ENCODE assay signal across 1 cellular context in genomic region chr1:32741417-32742131, GRCh38.
A peak's percentile ranks its signal among the peaks of the same experiment; 100 is the strongest.
TF ChIP-seq lines count a peak whose summit lies in the region.

No MANE protein-coding gene starts in this region.

TF ChIP-seq in HEK293, 187 proteins besides CTCF, POLR2A, EP300 and RAD21 (continued from another document):
- TF ChIP-seq ZNF692 (tag by site-specific recombination; IDR thresholded peaks at IDR 0.05): peak; percentile 36; the same call in 1 of the 2 replicates
- TF ChIP-seq ZBTB11 (tag by site-specific recombination; conservative IDR thresholded peaks at IDR 0.05; ENCODE audit: low read depth): peak; percentile 61
- no peak for TF ChIP-seq ZNF391 (tag by site-specific recombination; IDR thresholded peaks at IDR 0.05; ENCODE audit: borderline replicate concordance, low read depth)
- no peak for TF ChIP-seq ZBTB1 (tag by site-specific recombination; IDR thresholded peaks at IDR 0.05)
- TF ChIP-seq, protein P1, sequence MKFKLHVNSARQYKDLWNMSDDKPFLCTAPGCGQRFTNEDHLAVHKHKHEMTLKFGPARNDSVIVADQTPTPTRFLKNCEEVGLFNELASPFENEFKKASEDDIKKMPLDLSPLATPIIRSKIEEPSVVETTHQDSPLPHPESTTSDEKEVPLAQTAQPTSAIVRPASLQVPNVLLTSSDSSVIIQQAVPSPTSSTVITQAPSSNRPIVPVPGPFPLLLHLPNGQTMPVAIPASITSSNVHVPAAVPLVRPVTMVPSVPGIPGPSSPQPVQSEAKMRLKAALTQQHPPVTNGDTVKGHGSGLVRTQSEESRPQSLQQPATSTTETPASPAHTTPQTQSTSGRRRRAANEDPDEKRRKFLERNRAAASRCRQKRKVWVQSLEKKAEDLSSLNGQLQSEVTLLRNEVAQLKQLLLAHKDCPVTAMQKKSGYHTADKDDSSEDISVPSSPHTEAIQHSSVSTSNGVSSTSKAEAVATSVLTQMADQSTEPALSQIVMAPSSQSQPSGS (tag by site-specific recombination; IDR thresholded peaks at IDR 0.05; ENCODE audit: low read depth): no peak
- TF ChIP-seq IKZF3 (tag by site-specific recombination; IDR thresholded peaks at IDR 0.05): peak; percentile 93
- TF ChIP-seq ZSCAN23 (tag by site-specific recombination; IDR thresholded peaks at IDR 0.05): no peak
- TF ChIP-seq, protein P2, sequence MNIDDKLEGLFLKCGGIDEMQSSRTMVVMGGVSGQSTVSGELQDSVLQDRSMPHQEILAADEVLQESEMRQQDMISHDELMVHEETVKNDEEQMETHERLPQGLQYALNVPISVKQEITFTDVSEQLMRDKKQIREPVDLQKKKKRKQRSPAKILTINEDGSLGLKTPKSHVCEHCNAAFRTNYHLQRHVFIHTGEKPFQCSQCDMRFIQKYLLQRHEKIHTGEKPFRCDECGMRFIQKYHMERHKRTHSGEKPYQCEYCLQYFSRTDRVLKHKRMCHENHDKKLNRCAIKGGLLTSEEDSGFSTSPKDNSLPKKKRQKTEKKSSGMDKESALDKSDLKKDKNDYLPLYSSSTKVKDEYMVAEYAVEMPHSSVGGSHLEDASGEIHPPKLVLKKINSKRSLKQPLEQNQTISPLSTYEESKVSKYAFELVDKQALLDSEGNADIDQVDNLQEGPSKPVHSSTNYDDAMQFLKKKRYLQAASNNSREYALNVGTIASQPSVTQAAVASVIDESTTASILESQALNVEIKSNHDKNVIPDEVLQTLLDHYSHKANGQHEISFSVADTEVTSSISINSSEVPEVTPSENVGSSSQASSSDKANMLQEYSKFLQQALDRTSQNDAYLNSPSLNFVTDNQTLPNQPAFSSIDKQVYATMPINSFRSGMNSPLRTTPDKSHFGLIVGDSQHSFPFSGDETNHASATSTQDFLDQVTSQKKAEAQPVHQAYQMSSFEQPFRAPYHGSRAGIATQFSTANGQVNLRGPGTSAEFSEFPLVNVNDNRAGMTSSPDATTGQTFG (tag by site-specific recombination; IDR thresholded peaks at IDR 0.05; ENCODE audit: borderline replicate concordance): no peak
- TF ChIP-seq ZNF302 (tag by site-specific recombination; IDR thresholded peaks at IDR 0.05; ENCODE audit: low read depth): no peak
- TF ChIP-seq ZEB2 (tag by site-specific recombination; IDR thresholded peaks at IDR 0.05): peak; percentile 51; the same call in 1 of the 2 replicates
- peak; percentile 43; the same call in 1 of the 2 replicates for TF ChIP-seq ZNF76 (tag by site-specific recombination; IDR thresholded peaks at IDR 0.05; ENCODE audit: borderline replicate concordance, low read depth)
- TF ChIP-seq GLIS1 (tag by site-specific recombination; IDR thresholded peaks at IDR 0.05): peak; percentile 97
- no peak for TF ChIP-seq ZNF239 (tag by site-specific recombination; IDR thresholded peaks at IDR 0.05)
- peak; percentile 60; the same call in 1 of the 2 replicates for TF ChIP-seq ZBTB10 (tag by site-specific recombination; IDR thresholded peaks at IDR 0.05)
- TF ChIP-seq, protein P3, sequence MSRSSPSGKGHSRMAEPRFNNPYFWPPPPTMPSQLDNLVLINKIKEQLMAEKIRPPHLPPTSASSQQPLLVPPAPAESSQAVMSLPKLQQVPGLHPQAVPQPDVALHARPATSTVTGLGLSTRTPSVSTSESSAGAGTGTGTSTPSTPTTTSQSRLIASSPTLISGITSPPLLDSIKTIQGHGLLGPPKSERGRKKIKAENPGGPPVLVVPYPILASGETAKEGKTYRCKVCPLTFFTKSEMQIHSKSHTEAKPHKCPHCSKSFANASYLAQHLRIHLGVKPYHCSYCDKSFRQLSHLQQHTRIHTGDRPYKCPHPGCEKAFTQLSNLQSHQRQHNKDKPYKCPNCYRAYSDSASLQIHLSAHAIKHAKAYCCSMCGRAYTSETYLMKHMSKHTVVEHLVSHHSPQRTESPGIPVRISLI (tag by site-specific recombination; IDR thresholded peaks at IDR 0.05): no peak
- TF ChIP-seq ZNF701 (tag by site-specific recombination; IDR thresholded peaks at IDR 0.05): no peak
- TF ChIP-seq MZF1 (tag by site-specific recombination; IDR thresholded peaks at IDR 0.05; ENCODE audit: borderline replicate concordance): no peak
- no peak for TF ChIP-seq YY1 (tag by site-specific recombination; IDR thresholded peaks at IDR 0.05)
- TF ChIP-seq KLF1 (tag by site-specific recombination; IDR thresholded peaks at IDR 0.05): peak; percentile 91
- no peak for TF ChIP-seq ZNF776 (tag by site-specific recombination; IDR thresholded peaks at IDR 0.05; ENCODE audit: borderline replicate concordance)
- TF ChIP-seq ZNF624 (tag by site-specific recombination; IDR thresholded peaks at IDR 0.05): no peak
- no peak for TF ChIP-seq ZNF830 (tag by site-specific recombination; IDR thresholded peaks at IDR 0.05; ENCODE audit: low read depth)
- TF ChIP-seq ZNF426 (tag by site-specific recombination; IDR thresholded peaks at IDR 0.05): no peak
- no peak for TF ChIP-seq ZNF266 (tag by site-specific recombination; IDR thresholded peaks at IDR 0.05; ENCODE audit: low read depth)
- no peak for TF ChIP-seq ZNF157 (tag by site-specific recombination; IDR thresholded peaks at IDR 0.05)
- TF ChIP-seq ZNF335 (tag by site-specific recombination; conservative IDR thresholded peaks at IDR 0.05): peak; percentile 62
- no peak for TF ChIP-seq ZNF214 (tag by site-specific recombination; IDR thresholded peaks at IDR 0.05; ENCODE audit: borderline replicate concordance)
- TF ChIP-seq SP3 (tag by site-specific recombination; IDR thresholded peaks at IDR 0.05): peak; percentile 84
- TF ChIP-seq ZNF677 (tag by site-specific recombination; IDR thresholded peaks at IDR 0.05): no peak
- TF ChIP-seq, protein P4, sequence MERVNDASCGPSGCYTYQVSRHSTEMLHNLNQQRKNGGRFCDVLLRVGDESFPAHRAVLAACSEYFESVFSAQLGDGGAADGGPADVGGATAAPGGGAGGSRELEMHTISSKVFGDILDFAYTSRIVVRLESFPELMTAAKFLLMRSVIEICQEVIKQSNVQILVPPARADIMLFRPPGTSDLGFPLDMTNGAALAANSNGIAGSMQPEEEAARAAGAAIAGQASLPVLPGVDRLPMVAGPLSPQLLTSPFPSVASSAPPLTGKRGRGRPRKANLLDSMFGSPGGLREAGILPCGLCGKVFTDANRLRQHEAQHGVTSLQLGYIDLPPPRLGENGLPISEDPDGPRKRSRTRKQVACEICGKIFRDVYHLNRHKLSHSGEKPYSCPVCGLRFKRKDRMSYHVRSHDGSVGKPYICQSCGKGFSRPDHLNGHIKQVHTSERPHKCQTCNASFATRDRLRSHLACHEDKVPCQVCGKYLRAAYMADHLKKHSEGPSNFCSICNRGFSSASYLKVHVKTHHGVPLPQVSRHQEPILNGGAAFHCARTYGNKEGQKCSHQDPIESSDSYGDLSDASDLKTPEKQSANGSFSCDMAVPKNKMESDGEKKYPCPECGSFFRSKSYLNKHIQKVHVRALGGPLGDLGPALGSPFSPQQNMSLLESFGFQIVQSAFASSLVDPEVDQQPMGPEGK (tag by site-specific recombination; IDR thresholded peaks at IDR 0.05): peak; percentile 67; the same call in 1 of the 2 replicates
- no peak for TF ChIP-seq RBAK (tag by site-specific recombination; IDR thresholded peaks at IDR 0.05)
- no peak for TF ChIP-seq MYNN (tag by site-specific recombination; IDR thresholded peaks at IDR 0.05; ENCODE audit: borderline replicate concordance)
- TF ChIP-seq ZFP69B (tag by site-specific recombination; IDR thresholded peaks at IDR 0.05): 0 out of 2 replicates have a peak, but pooled peaks have one; percentile 15
- no peak for TF ChIP-seq YY2 (tag by site-specific recombination; IDR thresholded peaks at IDR 0.05)
- no peak for TF ChIP-seq ZNF792 (tag by site-specific recombination; IDR thresholded peaks at IDR 0.05)
- no peak for TF ChIP-seq HOXD13 (CRISPR knock-in tag; IDR thresholded peaks at IDR 0.05; ENCODE audit: borderline replicate concordance)
- TF ChIP-seq ZFP41 (tag by site-specific recombination; IDR thresholded peaks at IDR 0.05; ENCODE audit: borderline replicate concordance): no peak
- TF ChIP-seq ZNF174 (tag by site-specific recombination; IDR thresholded peaks at IDR 0.05): no peak
- peak; percentile 53; the same call in 1 of the 2 replicates for TF ChIP-seq KLF7 (tag by site-specific recombination; IDR thresholded peaks at IDR 0.05; ENCODE audit: borderline replicate concordance)
- no peak for TF ChIP-seq ZNF24 (tag by site-specific recombination; IDR thresholded peaks at IDR 0.05)
- TF ChIP-seq ZNF169 (tag by site-specific recombination; IDR thresholded peaks at IDR 0.05): no peak
- no peak for TF ChIP-seq REPIN1 (tag by site-specific recombination; IDR thresholded peaks at IDR 0.05; ENCODE audit: low read depth)
- TF ChIP-seq, protein P5, sequence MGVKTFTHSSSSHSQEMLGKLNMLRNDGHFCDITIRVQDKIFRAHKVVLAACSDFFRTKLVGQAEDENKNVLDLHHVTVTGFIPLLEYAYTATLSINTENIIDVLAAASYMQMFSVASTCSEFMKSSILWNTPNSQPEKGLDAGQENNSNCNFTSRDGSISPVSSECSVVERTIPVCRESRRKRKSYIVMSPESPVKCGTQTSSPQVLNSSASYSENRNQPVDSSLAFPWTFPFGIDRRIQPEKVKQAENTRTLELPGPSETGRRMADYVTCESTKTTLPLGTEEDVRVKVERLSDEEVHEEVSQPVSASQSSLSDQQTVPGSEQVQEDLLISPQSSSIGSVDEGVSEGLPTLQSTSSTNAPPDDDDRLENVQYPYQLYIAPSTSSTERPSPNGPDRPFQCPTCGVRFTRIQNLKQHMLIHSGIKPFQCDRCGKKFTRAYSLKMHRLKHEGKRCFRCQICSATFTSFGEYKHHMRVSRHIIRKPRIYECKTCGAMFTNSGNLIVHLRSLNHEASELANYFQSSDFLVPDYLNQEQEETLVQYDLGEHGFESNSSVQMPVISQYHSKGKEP (tag by site-specific recombination; IDR thresholded peaks at IDR 0.05): no peak
- TF ChIP-seq ZNF211 (tag by site-specific recombination; IDR thresholded peaks at IDR 0.05; ENCODE audit: low read depth): no peak
- TF ChIP-seq KLF16 (tag by site-specific recombination; IDR thresholded peaks at IDR 0.05): 0 out of 2 replicates have a peak, but pooled peaks have one; percentile 42
- no peak for TF ChIP-seq ZNF404 (tag by site-specific recombination; IDR thresholded peaks at IDR 0.05)
